In genomic region chr2:201262718-201263117, GRCh38 we compare ENCODE assay signal across 12 cellular contexts. TPM values are rescaled to one million over a fixed set of nuclear protein-coding genes. Genes with fewer than 3 reads are reported as not detected.
A peak's percentile ranks its signal among the peaks of the same experiment; 100 is the strongest.
DNase-seq lines count a peak whose midpoint lies in the region; ATAC-seq and TF ChIP-seq lines count a peak whose summit lies in the region.
"Had no signal": no experiment of that assay in that cellular context is flagged by ENCODE, and none has a peak within 500 bp of the region (broad histone marks: within the 10 kb centered on the region; RNA-seq: fewer than 3 reads in every experiment).

No MANE protein-coding gene starts in this region.

- no peaks in the 10 kb centered on the region for H3K9me3 ChIP-seq in CD8-positive, alpha-beta T cell (ENCODE audit: low read length)
- H3K9me3 ChIP-seq: stomach had no signal

- peaks cover 41% of the 10 kb centered on the region for H3K36me3 Mint-ChIP-seq in CD8-positive, alpha-beta T cell
- H3K36me3 Mint-ChIP-seq in activated T-helper 17 cell treated with anti-CD3 and anti-CD28 coated beads, Interleukin-2, amount 50 U/mL, for 72 hours (ENCODE audit: low read depth) = peaks cover 90% of the 10 kb centered on the region
- no peaks in the 10 kb centered on the region for H3K36me3 Mint-ChIP-seq in natural killer cell
- H3K36me3 Mint-ChIP-seq: brain had no signal

- peak overlapping the region; percentile 92 for H3K27ac Mint-ChIP-seq in CD8-positive, alpha-beta T cell
- peak overlapping the region; percentile 99 for H3K27ac Mint-ChIP-seq in activated T-helper 17 cell treated with anti-CD3 and anti-CD28 coated beads, Interleukin-2, amount 50 U/mL, for 72 hours
- H3K27ac Mint-ChIP-seq in natural killer cell = peak overlapping the region; percentile 100
- H3K27ac Mint-ChIP-seq: brain had no signal

- intact Hi-C loops in CD8-positive, alpha-beta T cell (cut with DNase I, micrococcal nuclease) = loop anchor here (1.0 to 5.0 kb wide), 4 partner anchors 26 to 450 kb away; partner anchors contain the start of genes BZW1 (in 1 of the 2), STRADB (in 1 of the 2) and TRAK2 (in 1 of the 2)
- intact Hi-C loops in natural killer cell (cut with micrococcal nuclease) = loop anchor here (5.0 kb wide), 3 partner anchors 70 to 450 kb away; partner anchors contain the start of genes BZW1 and CLK1

- POLR2A ChIA-PET in CD8-positive, alpha-beta T cell (lab: Charles Lee) = interaction anchor here (1.6 to 3.3 kb wide), 2 partner anchors 11 to 146 kb away, joined by 3 to 14 read pairs; partner anchors contain the start of gene CFLAR

- no peak overlapping the region for H2AFZ ChIP-seq in KMS-11 (ENCODE audit: low read depth)
- H2AFZ ChIP-seq: parathyroid adenoma had no signal

- H3K4me2 ChIP-seq in KMS-11 = peak overlapping the region; percentile 99

- no peak for TF ChIP-seq CTCF in CD8-positive, alpha-beta T cell (IDR thresholded peaks at IDR 0.05)
- no peak for TF ChIP-seq CTCF in KMS-11 (conservative IDR thresholded peaks at IDR 0.05; ENCODE audit: low read depth, low read length)
- no peak for TF ChIP-seq CTCF in natural killer cell (IDR thresholded peaks at IDR 0.05)
- no peak for TF ChIP-seq CTCF in brain microvascular endothelial cell (IDR thresholded peaks at IDR 0.05; ENCODE audit: low read depth, low read length, missing control alignments)

- CTCF ChIA-PET in CD8-positive, alpha-beta T cell (lab: Charles Lee) = interaction anchor here (1.1 to 10.9 kb wide), 6 partner anchors 13 to 178 kb away, joined by 3 to 76 read pairs (median 30); no protein-coding TSS in a partner anchor

- H3K4me3 Mint-ChIP-seq in CD8-positive, alpha-beta T cell = peak overlapping the region; percentile 85
- peak overlapping the region; percentile 100 for H3K4me3 Mint-ChIP-seq in activated T-helper 17 cell treated with anti-CD3 and anti-CD28 coated beads, Interleukin-2, amount 50 U/mL, for 72 hours
- H3K4me3 Mint-ChIP-seq in natural killer cell = peak overlapping the region; percentile 88
- H3K4me3 Mint-ChIP-seq: brain had no signal

- H3K4me3 ChIP-seq in CD8-positive, alpha-beta T cell (ENCODE audit: low read depth, low read length) = peak overlapping the region; percentile 41
- no peak overlapping the region for H3K4me3 ChIP-seq in KMS-11 (IDR thresholded peaks at IDR 0.05; ENCODE audit: insufficient read depth, low read depth, low read length)
- H3K4me3 ChIP-seq in brain microvascular endothelial cell (ENCODE audit: low read depth, low read length) = no peak overlapping the region

- peaks cover 11% of the 10 kb centered on the region for H3K36me3 ChIP-seq in CD8-positive, alpha-beta T cell (ENCODE audit: insufficient read depth, low read length)
- no peaks in the 10 kb centered on the region for H3K36me3 ChIP-seq in KMS-11 (ENCODE audit: insufficient read depth)
- no peaks in the 10 kb centered on the region for H3K36me3 ChIP-seq in brain microvascular endothelial cell (replicated peaks)

- H3K4me1 Mint-ChIP-seq in CD8-positive, alpha-beta T cell (ENCODE audit: low read depth) = peaks cover 83% of the 10 kb centered on the region
- peaks cover 63% of the 10 kb centered on the region for H3K4me1 Mint-ChIP-seq in activated T-helper 17 cell treated with anti-CD3 and anti-CD28 coated beads, Interleukin-2, amount 50 U/mL, for 72 hours
- H3K4me1 Mint-ChIP-seq in natural killer cell = peaks cover 83 to 92% of the 10 kb centered on the region in 2 donors

- H3K9ac ChIP-seq in KMS-11 = peak overlapping the region; percentile 82
- H3K9ac ChIP-seq: parathyroid adenoma had no signal

- in situ Hi-C loops in brain microvascular endothelial cell (cut with HindIII; ENCODE audit: low pct_ligation_motif_present, low sequenced_read_pairs) = no loop called here

- peaks cover 64% of the 10 kb centered on the region for H3K4me1 ChIP-seq in CD8-positive, alpha-beta T cell (ENCODE audit: insufficient read depth, low read length)
- H3K4me1 ChIP-seq in KMS-11 (ENCODE audit: low read depth, poor library complexity, severe bottlenecking) = peaks cover 77% of the 10 kb centered on the region

- H4K20me1 ChIP-seq in KMS-11 (ENCODE audit: insufficient read depth) = no peaks in the 10 kb centered on the region

- DNase-seq in CD8-positive, alpha-beta T cell = no peak
- DNase-seq in natural killer cell = no peak
- DNase-seq in SHP77 treated with DMSO at 0.1 percent for 48 hours (lab: John Stamatoyannopoulos, UW) = no peak
- DNase-seq in mucosa of gallbladder (ENCODE audit: low spot score) = no peak
- no peak for DNase-seq in brain microvascular endothelial cell
- DNase-seq: NCI-H1436 treated with DMSO at 0.1 percent for 48 hours; NK-92 treated with Interleukin-12 subunit alpha and Interleukin-12 subunit beta, amount 100 ng/mL, for 24 hours; stomach had no signal

- no peaks in the 10 kb centered on the region for H3K27me3 ChIP-seq in CD8-positive, alpha-beta T cell (ENCODE audit: insufficient read depth, low read length)
- H3K27me3 ChIP-seq in KMS-11 (ENCODE audit: insufficient read depth, low read depth) (no peaks in the 10 kb centered on the region), brain microvascular endothelial cell (replicated peaks) (no peaks in the 10 kb centered on the region)
- H3K27me3 ChIP-seq: stomach had no signal

- H3K27ac ChIP-seq in CD8-positive, alpha-beta T cell (ENCODE audit: low read depth, low read length) = peak overlapping the region; percentile 45
- peak overlapping the region; percentile 96 for H3K27ac ChIP-seq in KMS-11
- H3K27ac ChIP-seq in brain microvascular endothelial cell = no peak overlapping the region
- H3K27ac ChIP-seq: parathyroid adenoma had no signal

- ATAC-seq in CD8-positive, alpha-beta T cell = no peak
- peak; percentile 62 for ATAC-seq in activated T-helper 17 cell treated with anti-CD3 and anti-CD28 coated beads, Interleukin-2, amount 50 U/mL, for 72 hours (replicated peaks)
- ATAC-seq in natural killer cell = no peak

- H3K27me3 Mint-ChIP-seq in CD8-positive, alpha-beta T cell (ENCODE audit: low read depth) = no peaks in the 10 kb centered on the region
- H3K27me3 Mint-ChIP-seq in activated T-helper 17 cell treated with anti-CD3 and anti-CD28 coated beads, Interleukin-2, amount 50 U/mL, for 72 hours = no peaks in the 10 kb centered on the region
- H3K27me3 Mint-ChIP-seq in natural killer cell (ENCODE audit: low read depth in 2 of 2) = no peaks in the 10 kb centered on the region

- no peaks in the 10 kb centered on the region for H3K9me3 Mint-ChIP-seq in CD8-positive, alpha-beta T cell
- H3K9me3 Mint-ChIP-seq in activated T-helper 17 cell treated with anti-CD3 and anti-CD28 coated beads, Interleukin-2, amount 50 U/mL, for 72 hours = no peaks in the 10 kb centered on the region
- H3K9me3 Mint-ChIP-seq in natural killer cell = no peaks in the 10 kb centered on the region
- H3K9me3 Mint-ChIP-seq: brain had no signal

- H3K79me2 ChIP-seq in KMS-11 (ENCODE audit: insufficient read depth, low read depth) = peaks cover 90% of the 10 kb centered on the region
- H3K79me2 ChIP-seq: parathyroid adenoma had no signal

RNA-seq across cellular contexts. Expression of gene CASP8, which starts 2.4 kb away (rescaled TPM):
- 100 to 1,000 TPM; 153 to 155 TPM for total RNA-seq in CD8-positive, alpha-beta T cell
- total RNA-seq in activated T-helper 17 cell treated with anti-CD3 and anti-CD28 coated beads, Interleukin-2, amount 50 U/mL, for 72 hours = 100 to 1,000 TPM; 119 to 128 TPM
- total RNA-seq in natural killer cell = 100 to 1,000 TPM; 218 to 404 (median 347) TPM
- 26.3 TPM for total RNA-seq in mucosa of gallbladder
